ENCODE assay signal across 1 cellular context in the genomic region with DNA sequence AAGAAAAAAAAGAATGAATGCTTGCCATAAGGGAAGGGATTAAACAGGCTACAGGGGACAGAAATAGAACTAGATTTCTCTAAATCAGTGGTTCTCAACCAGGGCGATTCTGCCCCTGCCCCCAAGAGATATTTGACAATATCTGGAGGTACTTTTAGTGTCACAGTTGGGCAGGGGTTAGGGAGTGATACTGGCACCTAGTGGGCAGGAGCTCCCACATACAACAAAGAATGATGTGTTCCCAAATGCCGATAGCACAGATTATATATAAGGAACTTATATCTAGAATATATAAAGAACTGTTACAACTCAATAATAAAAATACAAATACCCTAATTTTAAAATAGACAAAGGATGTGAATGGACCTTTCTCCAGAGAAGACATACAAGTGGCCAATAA.
TF ChIP-seq lines count a peak whose summit lies in the region.

No MANE protein-coding gene starts in this region.

TF ChIP-seq in WTC11, 78 proteins besides CTCF, POLR2A, EP300 and RAD21:
- TF ChIP-seq RELA (CRISPR knock-in tag; IDR thresholded peaks at IDR 0.05; ENCODE audit: borderline replicate concordance) (no peak), JAZF1 (CRISPR knock-in tag; IDR thresholded peaks at IDR 0.05) (no peak), RORB (CRISPR knock-in tag; IDR thresholded peaks at IDR 0.05) (no peak)
